Comparison of ENCODE assay signal across 1 cellular context in genomic region chrX:110001702-110002299, GRCh38.
TF ChIP-seq lines count a peak whose summit lies in the region.

No MANE protein-coding gene starts in this region.

TF ChIP-seq in HepG2, 621 proteins besides CTCF, POLR2A, EP300 and RAD21 (continued from another document):
- 0 out of 2 replicates have a peak, but pooled peaks have one; percentile 41 for TF ChIP-seq ZNF512 (CRISPR knock-in tag; IDR thresholded peaks at IDR 0.05)
